In the genomic region with DNA sequence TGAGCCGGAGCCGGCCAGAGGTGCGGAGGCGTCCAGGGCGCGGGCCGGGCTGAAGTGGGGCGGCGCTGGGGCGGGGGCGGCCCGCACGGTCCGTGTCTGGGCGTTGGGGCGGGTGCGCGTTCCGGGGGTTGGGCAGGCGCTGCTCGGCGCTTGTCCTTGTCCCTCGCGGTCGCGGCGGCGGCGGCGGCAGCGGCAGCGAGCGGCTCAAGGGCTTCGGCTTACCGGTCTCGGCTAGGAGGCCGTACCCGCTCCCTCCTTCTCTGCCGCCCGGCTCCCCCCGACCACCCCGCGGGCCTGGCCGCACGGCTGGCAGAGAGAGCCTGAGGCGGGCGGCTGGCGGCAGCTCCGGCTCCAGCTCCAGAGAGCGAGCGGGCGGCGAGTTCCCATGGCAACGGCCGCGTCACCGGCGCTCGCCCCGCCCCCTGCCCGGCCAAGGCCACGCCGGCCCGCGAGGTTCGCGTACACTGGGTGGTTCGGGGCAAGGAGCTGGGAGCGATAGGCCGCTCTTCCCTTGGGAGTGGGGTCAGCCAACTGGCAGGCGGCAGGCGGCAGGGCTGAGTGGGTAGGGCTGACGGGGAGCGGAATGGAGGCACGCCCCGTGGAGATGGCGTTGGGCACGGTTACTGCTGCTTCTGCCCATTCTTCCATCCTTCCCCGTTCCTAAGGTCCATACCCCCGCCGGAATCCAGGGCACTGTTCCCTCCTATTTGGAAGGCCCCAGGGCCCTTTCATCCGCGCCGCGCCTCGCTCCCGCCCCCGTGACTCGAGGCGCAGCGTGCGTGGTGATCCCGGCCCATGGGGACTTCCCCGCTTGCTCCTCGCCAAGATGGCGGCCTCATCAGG, we compare ENCODE assay signal across 1 cellular context.
TF ChIP-seq lines count a peak whose summit lies in the region.

A gene with protein sequence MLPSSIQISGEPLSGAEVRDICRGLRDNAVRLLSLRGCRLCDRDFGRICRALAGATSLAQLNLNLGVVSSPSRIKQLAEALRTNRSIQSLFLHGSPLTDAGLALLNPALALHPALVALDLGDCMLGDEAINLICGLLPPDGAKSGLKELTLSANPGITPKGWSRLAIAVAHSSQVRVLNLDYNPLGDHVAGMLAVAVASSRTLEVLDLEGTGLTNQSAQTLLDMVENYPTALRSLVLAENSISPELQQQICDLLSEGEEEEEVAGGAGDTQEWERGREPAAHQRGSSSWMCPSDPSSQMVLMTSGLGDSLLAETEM (minus strand): TSS at position 363 of the 843 bp plus-strand sequence. CDS start 561 bp downstream, outside the sequence.

TF ChIP-seq in HepG2, 621 proteins besides CTCF, POLR2A, EP300 and RAD21 (continued from another document):
- TF ChIP-seq, protein P1, sequence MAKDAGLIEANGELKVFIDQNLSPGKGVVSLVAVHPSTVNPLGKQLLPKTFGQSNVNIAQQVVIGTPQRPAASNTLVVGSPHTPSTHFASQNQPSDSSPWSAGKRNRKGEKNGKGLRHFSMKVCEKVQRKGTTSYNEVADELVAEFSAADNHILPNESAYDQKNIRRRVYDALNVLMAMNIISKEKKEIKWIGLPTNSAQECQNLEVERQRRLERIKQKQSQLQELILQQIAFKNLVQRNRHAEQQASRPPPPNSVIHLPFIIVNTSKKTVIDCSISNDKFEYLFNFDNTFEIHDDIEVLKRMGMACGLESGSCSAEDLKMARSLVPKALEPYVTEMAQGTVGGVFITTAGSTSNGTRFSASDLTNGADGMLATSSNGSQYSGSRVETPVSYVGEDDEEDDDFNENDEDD (CRISPR knock-in tag; IDR thresholded peaks at IDR 0.05; ENCODE audit: borderline replicate concordance): peak; percentile 27; the same call in 1 of the 2 replicates
- TF ChIP-seq KLF12 (CRISPR knock-in tag; IDR thresholded peaks at IDR 0.05; ENCODE audit: borderline replicate concordance): no peak
- peak; percentile 84; the same call in 1 of the 2 replicates for TF ChIP-seq ZNF598 (CRISPR knock-in tag; IDR thresholded peaks at IDR 0.05; ENCODE audit: borderline replicate concordance)
- no peak for TF ChIP-seq TEAD2 (CRISPR knock-in tag; IDR thresholded peaks at IDR 0.05)
- no peak for TF ChIP-seq XBP1 (CRISPR knock-in tag; IDR thresholded peaks at IDR 0.05)
- no peak; the same call in 1 of the 2 replicates for TF ChIP-seq ZNF747 (CRISPR knock-in tag; IDR thresholded peaks at IDR 0.05; ENCODE audit: borderline replicate concordance)
- peak; percentile 86 for TF ChIP-seq HNRNPK (IDR thresholded peaks at IDR 0.05; ENCODE audit: low read depth, low read length, poor library complexity, severe bottlenecking)
- no peak for TF ChIP-seq MBD4 (IDR thresholded peaks at IDR 0.05; ENCODE audit: borderline replicate concordance, low read length)
- no peak for TF ChIP-seq KLF11 (CRISPR knock-in tag; IDR thresholded peaks at IDR 0.05)
- TF ChIP-seq, protein P2, sequence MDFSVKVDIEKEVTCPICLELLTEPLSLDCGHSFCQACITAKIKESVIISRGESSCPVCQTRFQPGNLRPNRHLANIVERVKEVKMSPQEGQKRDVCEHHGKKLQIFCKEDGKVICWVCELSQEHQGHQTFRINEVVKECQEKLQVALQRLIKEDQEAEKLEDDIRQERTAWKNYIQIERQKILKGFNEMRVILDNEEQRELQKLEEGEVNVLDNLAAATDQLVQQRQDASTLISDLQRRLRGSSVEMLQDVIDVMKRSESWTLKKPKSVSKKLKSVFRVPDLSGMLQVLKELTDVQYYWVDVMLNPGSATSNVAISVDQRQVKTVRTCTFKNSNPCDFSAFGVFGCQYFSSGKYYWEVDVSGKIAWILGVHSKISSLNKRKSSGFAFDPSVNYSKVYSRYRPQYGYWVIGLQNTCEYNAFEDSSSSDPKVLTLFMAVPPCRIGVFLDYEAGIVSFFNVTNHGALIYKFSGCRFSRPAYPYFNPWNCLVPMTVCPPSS (IDR thresholded peaks at IDR 0.05): no peak
- no peak for TF ChIP-seq ZNF589 (CRISPR knock-in tag; conservative IDR thresholded peaks at IDR 0.05)
- peak; percentile 51; the same call in 1 of the 2 replicates for TF ChIP-seq ZNF546 (CRISPR knock-in tag; conservative IDR thresholded peaks at IDR 0.05)
- TF ChIP-seq ZNF160 (CRISPR knock-in tag; IDR thresholded peaks at IDR 0.05): no peak; the same call in 1 of the 2 replicates
- 0 out of 2 replicates have a peak, but pooled peaks have one; percentile 62 for TF ChIP-seq GABPB1 (CRISPR knock-in tag; IDR thresholded peaks at IDR 0.05)
- TF ChIP-seq NAIF1 (CRISPR knock-in tag; IDR thresholded peaks at IDR 0.05; ENCODE audit: borderline replicate concordance): no peak
- TF ChIP-seq SRY (CRISPR knock-in tag; IDR thresholded peaks at IDR 0.05): peak; percentile 65; the same call in 1 of the 2 replicates
- TF ChIP-seq, protein P3, sequence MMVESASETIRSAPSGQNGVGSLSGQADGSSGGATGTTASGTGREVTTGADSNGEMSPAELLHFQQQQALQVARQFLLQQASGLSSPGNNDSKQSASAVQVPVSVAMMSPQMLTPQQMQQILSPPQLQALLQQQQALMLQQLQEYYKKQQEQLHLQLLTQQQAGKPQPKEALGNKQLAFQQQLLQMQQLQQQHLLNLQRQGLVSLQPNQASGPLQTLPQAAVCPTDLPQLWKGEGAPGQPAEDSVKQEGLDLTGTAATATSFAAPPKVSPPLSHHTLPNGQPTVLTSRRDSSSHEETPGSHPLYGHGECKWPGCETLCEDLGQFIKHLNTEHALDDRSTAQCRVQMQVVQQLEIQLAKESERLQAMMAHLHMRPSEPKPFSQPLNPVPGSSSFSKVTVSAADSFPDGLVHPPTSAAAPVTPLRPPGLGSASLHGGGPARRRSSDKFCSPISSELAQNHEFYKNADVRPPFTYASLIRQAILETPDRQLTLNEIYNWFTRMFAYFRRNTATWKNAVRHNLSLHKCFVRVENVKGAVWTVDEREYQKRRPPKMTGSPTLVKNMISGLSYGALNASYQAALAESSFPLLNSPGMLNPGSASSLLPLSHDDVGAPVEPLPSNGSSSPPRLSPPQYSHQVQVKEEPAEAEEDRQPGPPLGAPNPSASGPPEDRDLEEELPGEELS (CRISPR knock-in tag; IDR thresholded peaks at IDR 0.05): no peak
- no peak for TF ChIP-seq SIX1 (CRISPR knock-in tag; IDR thresholded peaks at IDR 0.05; ENCODE audit: borderline replicate concordance)
- 0 out of 2 replicates have a peak, but pooled peaks have one; percentile 8 for TF ChIP-seq BHLHE40 (IDR thresholded peaks at IDR 0.05; ENCODE audit: low read length)
- TF ChIP-seq HOXA9 (CRISPR knock-in tag; IDR thresholded peaks at IDR 0.05; ENCODE audit: borderline replicate concordance): no peak
- no peak for TF ChIP-seq ZFP36 (IDR thresholded peaks at IDR 0.05; ENCODE audit: borderline replicate concordance, low read depth, low read length, partially characterized antibody)
- TF ChIP-seq, protein P4, sequence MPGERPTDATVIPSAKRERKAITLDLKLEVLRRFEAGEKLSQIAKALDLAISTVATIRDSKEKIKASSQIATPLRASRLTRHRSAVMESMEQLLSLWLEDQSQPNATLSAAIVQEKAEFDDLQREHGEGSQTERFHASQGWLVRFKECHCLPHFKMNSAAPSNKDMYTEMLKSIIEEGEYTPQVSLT (CRISPR knock-in tag; IDR thresholded peaks at IDR 0.05; ENCODE audit: borderline replicate concordance, low read depth): no peak; the same call in 1 of the 2 replicates
- no peak for TF ChIP-seq MAFF (IDR thresholded peaks at IDR 0.05; ENCODE audit: low read depth, low read length)
- TF ChIP-seq ZFP36L1 (CRISPR knock-in tag; IDR thresholded peaks at IDR 0.05): no peak
- TF ChIP-seq RFX3 (CRISPR knock-in tag; IDR thresholded peaks at IDR 0.05): peak; percentile 93
- TF ChIP-seq, protein P5, sequence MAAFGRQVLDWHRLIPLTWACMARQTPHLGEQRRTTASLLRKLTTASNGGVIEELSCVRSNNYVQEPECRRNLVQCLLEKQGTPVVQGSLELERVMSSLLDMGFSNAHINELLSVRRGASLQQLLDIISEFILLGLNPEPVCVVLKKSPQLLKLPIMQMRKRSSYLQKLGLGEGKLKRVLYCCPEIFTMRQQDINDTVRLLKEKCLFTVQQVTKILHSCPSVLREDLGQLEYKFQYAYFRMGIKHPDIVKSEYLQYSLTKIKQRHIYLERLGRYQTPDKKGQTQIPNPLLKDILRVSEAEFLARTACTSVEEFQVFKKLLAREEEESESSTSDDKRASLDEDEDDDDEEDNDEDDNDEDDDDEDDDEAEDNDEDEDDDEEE (CRISPR knock-in tag; IDR thresholded peaks at IDR 0.05): no peak; the same call in 1 of the 2 replicates
- TF ChIP-seq ZNF720 (CRISPR knock-in tag; IDR thresholded peaks at IDR 0.05): no peak
- no peak for TF ChIP-seq ATRX (CRISPR knock-in tag; IDR thresholded peaks at IDR 0.05; ENCODE audit: borderline replicate concordance)
- peak; percentile 95 for TF ChIP-seq RFX1 (IDR thresholded peaks at IDR 0.05)
